Comparison of ENCODE assay signal across 8 cellular contexts in the genomic region with DNA sequence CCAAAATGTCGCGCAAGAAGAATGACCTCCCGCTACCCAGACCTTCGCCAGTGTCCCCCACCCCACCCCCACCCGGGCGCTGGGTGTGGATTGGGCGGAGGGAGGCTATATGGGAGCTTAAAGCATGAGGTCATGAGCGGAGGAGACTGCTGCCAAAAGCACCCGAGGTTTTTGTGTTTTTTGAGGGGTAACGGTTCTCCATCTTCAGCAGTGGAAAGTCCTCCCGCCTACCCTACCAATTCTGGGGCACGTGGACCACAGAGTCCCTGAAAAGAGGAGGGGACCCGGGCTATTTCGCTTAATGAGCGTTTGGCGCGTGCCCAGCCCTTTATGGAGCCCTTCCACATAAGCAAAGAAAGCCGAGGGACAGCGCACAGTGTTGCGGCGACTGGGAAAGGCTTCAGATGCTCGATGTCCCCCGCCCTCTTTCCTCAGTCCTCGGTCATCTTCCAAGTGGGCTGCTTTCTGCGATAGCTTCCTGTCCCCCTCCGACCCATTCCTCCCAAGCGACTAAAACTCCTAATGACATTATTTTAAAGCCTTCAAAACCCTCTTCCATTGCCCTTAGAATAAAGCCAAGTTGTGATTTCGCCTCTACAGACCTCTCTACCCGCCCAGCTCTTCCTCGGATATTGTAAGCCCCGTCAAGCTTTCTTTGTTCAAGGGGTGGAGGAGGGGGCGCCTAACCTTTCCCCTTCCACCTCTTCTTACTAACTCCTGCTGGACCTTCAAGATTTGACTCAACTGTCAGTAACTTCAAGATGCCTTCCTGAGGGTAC. TPM values are rescaled to one million over a fixed set of nuclear protein-coding genes. Genes with fewer than 3 reads are reported as not detected.
A peak's percentile ranks its signal among the peaks of the same experiment; 100 is the strongest.
DNase-seq lines count a peak whose midpoint lies in the region; ATAC-seq and TF ChIP-seq lines count a peak whose summit lies in the region.

No MANE protein-coding gene starts in this region.

- no peaks in the 10 kb centered on the region for H3K36me3 ChIP-seq in SK-N-SH (replicated peaks in 1 of 2; ENCODE audit: control insufficient read depth in 1 of 2, insufficient read depth in 2 of 2, low read length in 1 of 2)
- no peaks in the 10 kb centered on the region for H3K36me3 ChIP-seq in right lobe of liver
- H3K36me3 ChIP-seq in thymus (ENCODE audit: control insufficient read depth, insufficient read depth) = no peaks in the 10 kb centered on the region

- H3K27me3 ChIP-seq in SK-N-SH (ENCODE audit: insufficient read depth) = no peaks in the 10 kb centered on the region
- H3K27me3 ChIP-seq in right lobe of liver = no peaks in the 10 kb centered on the region
- H3K27me3 ChIP-seq in thymus (ENCODE audit: control insufficient read depth, insufficient read depth) = no peaks in the 10 kb centered on the region

- ATAC-seq in SK-N-SH treated with all-trans-retinoic acid at 6 μM for 48 hours (no peak), right lobe of liver (peak in 3 of 4 donors; percentile 8 to 17 (median 11)), GM21360 (IDR thresholded peaks at IDR 0.05; ENCODE audit: unreplicated experiment) (no peak)

- H3K27ac ChIP-seq in SK-N-SH (ENCODE audit: low read depth in 2 of 2, low read length in 1 of 2) = peak overlapping the region in 1 of 2 experiments; percentile 56; a peak in 2 of 4 replicates
- peak overlapping the region in 2 of 3 donors; percentile 4 to 67 for H3K27ac ChIP-seq in right lobe of liver
- peak overlapping the region; percentile 64 for H3K27ac ChIP-seq in thymus (ENCODE audit: low read depth)

- H2AFZ ChIP-seq in SK-N-SH (ENCODE audit: low read depth) = peak overlapping the region; percentile 93

- intact Hi-C loops in right lobe of liver (cut with DNase I) = no loop called here

- peaks cover 29% of the 10 kb centered on the region for H3K79me2 ChIP-seq in SK-N-SH (ENCODE audit: insufficient read depth)

- 49% methylated on average over 29 of the region's 32 CpGs for WGBS in SK-N-SH (ENCODE audit: low lambda C conversion rate)
- WGBS in right lobe of liver (ENCODE audit: insufficient coverage, low coverage, low lambda C conversion rate, missing lambda C conversion rate) = 1% methylated on average over 21 of the region's 32 CpGs
- WGBS in thymus = 6% methylated on average over 32 of the region's 32 CpGs

- POLR2A ChIA-PET in SK-N-SH (lab: Yijun Ruan, JAX) = interaction anchor here (1.1 to 2.6 kb wide), 4 partner anchors 30 to 239 kb away, joined by 3 to 11 read pairs (median 6); no protein-coding TSS in a partner anchor

- peaks cover 9% of the 10 kb centered on the region; the same call in 1 of the 2 replicates for H4K20me1 ChIP-seq in SK-N-SH (ENCODE audit: insufficient read depth)

- H3F3A ChIP-seq in SK-N-SH (replicated peaks; ENCODE audit: insufficient read depth) = peaks cover 22% of the 10 kb centered on the region

- H3K9ac ChIP-seq in SK-N-SH = peak overlapping the region; percentile 96; the same call in 1 of the 2 replicates

- peak overlapping the region; percentile 99 for H3K4me2 ChIP-seq in SK-N-SH

- no peak for TF ChIP-seq RAD21 in SK-N-SH (IDR thresholded peaks at IDR 0.05; ENCODE audit: low read length)

- no peak for TF ChIP-seq EP300 in SK-N-SH (IDR thresholded peaks at IDR 0.05; ENCODE audit: borderline replicate concordance in 1 of 2, low read depth in 1 of 2, low read length in 1 of 2)

- H3K9me2 ChIP-seq in SK-N-SH = no peaks in the 10 kb centered on the region

- TF ChIP-seq CTCF in SK-N-SH (IDR thresholded peaks at IDR 0.05) (no peak), right lobe of liver (IDR thresholded peaks at IDR 0.05) (no peak)

- H3K4me1 ChIP-seq in SK-N-SH (ENCODE audit: control insufficient read depth in 1 of 2, insufficient read depth in 2 of 2, low read depth in 1 of 2, low read length in 1 of 2) (peaks cover 8 to 17% of the 10 kb centered on the region in 2 experiments; a peak in 3 of 4 replicates), right lobe of liver (peaks cover 0 to 13% (median 0%) of the 10 kb centered on the region in 4 donors), thymus (ENCODE audit: control insufficient read depth, insufficient read depth, low read length) (peaks cover 20% of the 10 kb centered on the region)

- no peak for TF ChIP-seq POLR2A in right lobe of liver (IDR thresholded peaks at IDR 0.05)

- H3K4me3 ChIP-seq in SK-N-SH (ENCODE audit: low read depth in 2 of 2, low read length in 1 of 2) (peak overlapping the region; percentile 95 to 100), right lobe of liver (peak overlapping the region; percentile 53 to 62 (median 54)), thymus (ENCODE audit: low read length) (peak overlapping the region; percentile 85)

- DNase-seq in SK-N-SH = peak; percentile 43
- peak; percentile 52 for DNase-seq in NCI-H774 (lab: John Stamatoyannopoulos, UW)
- DNase-seq in cerebellum (ENCODE audit: low spot score) = peak; percentile 45
- peak in 1 of 3 donors; percentile 29 for DNase-seq in right lobe of liver
- no peak for DNase-seq in putamen (ENCODE audit: low spot score)

- CTCF ChIA-PET in SK-N-SH (lab: Yijun Ruan, JAX) = interaction anchor here (1.0 to 4.3 kb wide), 7 partner anchors 13 to 666 kb away, joined by 3 to 31 read pairs (median 5); a partner anchor contains a TSS

- H3K9me3 ChIP-seq in SK-N-SH (no peaks in the 10 kb centered on the region), right lobe of liver (no peaks in the 10 kb centered on the region), thymus (ENCODE audit: control insufficient read depth) (no peaks in the 10 kb centered on the region)

TF ChIP-seq in SK-N-SH, 30 proteins besides CTCF, POLR2A, EP300 and RAD21:
- TF ChIP-seq JUND (IDR thresholded peaks at IDR 0.05) (no peak), RXRA (IDR thresholded peaks at IDR 0.05; ENCODE audit: borderline replicate concordance, low read depth) (no peak), MEF2A (IDR thresholded peaks at IDR 0.05; ENCODE audit: borderline replicate concordance, low read depth) (no peak), TCF12 (IDR thresholded peaks at IDR 0.05) (no peak), NFIC (IDR thresholded peaks at IDR 0.05; ENCODE audit: borderline replicate concordance) (no peak)

TF ChIP-seq in SK-N-SH treated with all-trans-retinoic acid at 6 μM for 48 hours, 23 proteins besides CTCF, POLR2A, EP300 and RAD21 (continues in another document):
- TF ChIP-seq, protein P1, sequence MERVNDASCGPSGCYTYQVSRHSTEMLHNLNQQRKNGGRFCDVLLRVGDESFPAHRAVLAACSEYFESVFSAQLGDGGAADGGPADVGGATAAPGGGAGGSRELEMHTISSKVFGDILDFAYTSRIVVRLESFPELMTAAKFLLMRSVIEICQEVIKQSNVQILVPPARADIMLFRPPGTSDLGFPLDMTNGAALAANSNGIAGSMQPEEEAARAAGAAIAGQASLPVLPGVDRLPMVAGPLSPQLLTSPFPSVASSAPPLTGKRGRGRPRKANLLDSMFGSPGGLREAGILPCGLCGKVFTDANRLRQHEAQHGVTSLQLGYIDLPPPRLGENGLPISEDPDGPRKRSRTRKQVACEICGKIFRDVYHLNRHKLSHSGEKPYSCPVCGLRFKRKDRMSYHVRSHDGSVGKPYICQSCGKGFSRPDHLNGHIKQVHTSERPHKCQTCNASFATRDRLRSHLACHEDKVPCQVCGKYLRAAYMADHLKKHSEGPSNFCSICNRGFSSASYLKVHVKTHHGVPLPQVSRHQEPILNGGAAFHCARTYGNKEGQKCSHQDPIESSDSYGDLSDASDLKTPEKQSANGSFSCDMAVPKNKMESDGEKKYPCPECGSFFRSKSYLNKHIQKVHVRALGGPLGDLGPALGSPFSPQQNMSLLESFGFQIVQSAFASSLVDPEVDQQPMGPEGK (CRISPR knock-in tag; IDR thresholded peaks at IDR 0.05; ENCODE audit: borderline replicate concordance) = no peak
- TF ChIP-seq ESRRG (CRISPR knock-in tag; IDR thresholded peaks at IDR 0.05) (no peak), RARB (CRISPR knock-in tag; IDR thresholded peaks at IDR 0.05) (no peak), ZFP30 (CRISPR knock-in tag; IDR thresholded peaks at IDR 0.05) (no peak), ZNF8 (CRISPR knock-in tag; IDR thresholded peaks at IDR 0.05) (no peak)
- TF ChIP-seq, protein P2, sequence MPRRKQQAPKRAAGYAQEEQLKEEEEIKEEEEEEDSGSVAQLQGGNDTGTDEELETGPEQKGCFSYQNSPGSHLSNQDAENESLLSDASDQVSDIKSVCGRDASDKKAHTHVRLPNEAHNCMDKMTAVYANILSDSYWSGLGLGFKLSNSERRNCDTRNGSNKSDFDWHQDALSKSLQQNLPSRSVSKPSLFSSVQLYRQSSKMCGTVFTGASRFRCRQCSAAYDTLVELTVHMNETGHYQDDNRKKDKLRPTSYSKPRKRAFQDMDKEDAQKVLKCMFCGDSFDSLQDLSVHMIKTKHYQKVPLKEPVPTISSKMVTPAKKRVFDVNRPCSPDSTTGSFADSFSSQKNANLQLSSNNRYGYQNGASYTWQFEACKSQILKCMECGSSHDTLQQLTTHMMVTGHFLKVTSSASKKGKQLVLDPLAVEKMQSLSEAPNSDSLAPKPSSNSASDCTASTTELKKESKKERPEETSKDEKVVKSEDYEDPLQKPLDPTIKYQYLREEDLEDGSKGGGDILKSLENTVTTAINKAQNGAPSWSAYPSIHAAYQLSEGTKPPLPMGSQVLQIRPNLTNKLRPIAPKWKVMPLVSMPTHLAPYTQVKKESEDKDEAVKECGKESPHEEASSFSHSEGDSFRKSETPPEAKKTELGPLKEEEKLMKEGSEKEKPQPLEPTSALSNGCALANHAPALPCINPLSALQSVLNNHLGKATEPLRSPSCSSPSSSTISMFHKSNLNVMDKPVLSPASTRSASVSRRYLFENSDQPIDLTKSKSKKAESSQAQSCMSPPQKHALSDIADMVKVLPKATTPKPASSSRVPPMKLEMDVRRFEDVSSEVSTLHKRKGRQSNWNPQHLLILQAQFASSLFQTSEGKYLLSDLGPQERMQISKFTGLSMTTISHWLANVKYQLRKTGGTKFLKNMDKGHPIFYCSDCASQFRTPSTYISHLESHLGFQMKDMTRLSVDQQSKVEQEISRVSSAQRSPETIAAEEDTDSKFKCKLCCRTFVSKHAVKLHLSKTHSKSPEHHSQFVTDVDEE (CRISPR knock-in tag; IDR thresholded peaks at IDR 0.05) = no peak
- TF ChIP-seq, protein P3, sequence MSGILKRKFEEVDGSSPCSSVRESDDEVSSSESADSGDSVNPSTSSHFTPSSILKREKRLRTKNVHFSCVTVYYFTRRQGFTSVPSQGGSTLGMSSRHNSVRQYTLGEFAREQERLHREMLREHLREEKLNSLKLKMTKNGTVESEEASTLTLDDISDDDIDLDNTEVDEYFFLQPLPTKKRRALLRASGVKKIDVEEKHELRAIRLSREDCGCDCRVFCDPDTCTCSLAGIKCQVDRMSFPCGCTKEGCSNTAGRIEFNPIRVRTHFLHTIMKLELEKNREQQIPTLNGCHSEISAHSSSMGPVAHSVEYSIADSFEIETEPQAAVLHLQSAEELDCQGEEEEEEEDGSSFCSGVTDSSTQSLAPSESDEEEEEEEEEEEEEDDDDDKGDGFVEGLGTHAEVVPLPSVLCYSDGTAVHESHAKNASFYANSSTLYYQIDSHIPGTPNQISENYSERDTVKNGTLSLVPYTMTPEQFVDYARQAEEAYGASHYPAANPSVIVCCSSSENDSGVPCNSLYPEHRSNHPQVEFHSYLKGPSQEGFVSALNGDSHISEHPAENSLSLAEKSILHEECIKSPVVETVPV (CRISPR knock-in tag; IDR thresholded peaks at IDR 0.05) = no peak

RNA-seq across cellular contexts. Expression of a gene that starts 2.1 kb away (rescaled TPM):
- polyA plus RNA-seq in SK-N-SH (2012; rRNA removed) (3.2 and 3.6 TPM in 2 replicates), thymus (8.9 TPM)
- 2.3 and 2.9 TPM in 2 replicates for polyA plus RNA-seq in SK-N-SH (2012; cell fraction: cytosol; rRNA removed)
- polyA plus RNA-seq in SK-N-SH (2012; cell fraction: nucleus; rRNA removed) = 9.6 and 12.0 TPM in 2 replicates
- total RNA-seq in cerebellum (6.4 TPM), right lobe of liver (1 to 10 TPM in 1 of 6 experiments, under 1 TPM in 5; 0.29 to 1.2 (median 0.60) TPM)

Comparison
In these comparisons a context has a peak if more than half of its experiments do, and no peak if none do; other contexts are left out.
1. ATAC-seq: peak in right lobe of liver (3 of 4); none in SK-N-SH treated with all-trans-retinoic acid at 6 μM for 48 hours (single experiment) and GM21360 (single experiment).
2. Peak in every context shown above with its lines, with median percentiles within 50 percentile points of each other: H3K4me3 ChIP-seq.